ENCODE assay signal across 8 cellular contexts in genomic region chr20:33679758-33680485, GRCh38. TPM values are rescaled to one million over a fixed set of nuclear protein-coding genes. Genes with fewer than 3 reads are reported as not detected.
DNase-seq lines count a peak whose midpoint lies in the region; ATAC-seq and TF ChIP-seq lines count a peak whose summit lies in the region.

No MANE protein-coding gene starts in this region.

- no peak overlapping the region for H3K4me3 ChIP-seq in GM06990 (replicated peaks; ENCODE audit: low read depth, low read length)
- no peak overlapping the region for H3K4me3 ChIP-seq in KMS-11 (IDR thresholded peaks at IDR 0.05; ENCODE audit: insufficient read depth, low read depth, low read length)
- H3K4me3 ChIP-seq in coronary artery: no peak overlapping the region

- peaks cover 17% of the 10 kb centered on the region for H4K20me1 ChIP-seq in KMS-11 (ENCODE audit: insufficient read depth)

- peaks cover 49% of the 10 kb centered on the region for H3K79me2 ChIP-seq in KMS-11 (ENCODE audit: insufficient read depth, low read depth)

- TF ChIP-seq CTCF in GM06990 (IDR thresholded peaks at IDR 0.05; ENCODE audit: insufficient read depth, low read length, poor library complexity, severe bottlenecking) (no peak), KMS-11 (conservative IDR thresholded peaks at IDR 0.05; ENCODE audit: low read depth, low read length) (no peak), coronary artery (IDR thresholded peaks at IDR 0.05) (no peak)

- ATAC-seq in GM19438 (IDR thresholded peaks at IDR 0.05; ENCODE audit: low read depth, unreplicated experiment) (peak; percentile 69), HG03097 (IDR thresholded peaks at IDR 0.05; ENCODE audit: low FRiP score, unreplicated experiment) (no peak), GM21825 (IDR thresholded peaks at IDR 0.05; ENCODE audit: unreplicated experiment) (no peak), GM19395 (IDR thresholded peaks at IDR 0.05; ENCODE audit: unreplicated experiment) (no peak)

- DNase-seq in GM06990 (ENCODE audit: extremely low read depth, insufficient read length) (peak; percentile 78), coronary artery (ENCODE audit: low spot score) (no peak), posterior vena cava (ENCODE audit: low spot score) (no peak)

- H2AFZ ChIP-seq in KMS-11 (ENCODE audit: low read depth): no peak overlapping the region

- peaks cover 75% of the 10 kb centered on the region for H3K4me1 ChIP-seq in KMS-11 (ENCODE audit: low read depth, poor library complexity, severe bottlenecking)

- H3K9ac ChIP-seq in KMS-11: no peak overlapping the region

- H3K36me3 ChIP-seq in GM06990 (ENCODE audit: control insufficient read depth, insufficient read depth, low read length): peaks cover 4% of the 10 kb centered on the region; the same call in 1 of the 2 replicates
- H3K36me3 ChIP-seq in KMS-11 (ENCODE audit: insufficient read depth): peaks cover 11% of the 10 kb centered on the region

- H3K27me3 ChIP-seq in GM06990 (replicated peaks; ENCODE audit: control insufficient read depth, insufficient read depth, low read length) (no peaks in the 10 kb centered on the region), KMS-11 (ENCODE audit: insufficient read depth, low read depth) (no peaks in the 10 kb centered on the region)

- intact Hi-C loops in posterior vena cava (cut with DNase I): no loop called here

- H3K27ac ChIP-seq in KMS-11 (peak overlapping the region; percentile 31; the same call in 1 of the 2 replicates), coronary artery (peak overlapping the region; percentile 27 to 57)

- no peak overlapping the region; the same call in 1 of the 2 replicates for H3K4me2 ChIP-seq in KMS-11

RNA-seq across cellular contexts. Expression of gene NECAB3, which starts 5.7 kb away (rescaled TPM):
- 10 to 100 TPM; 25.5 to 36.6 TPM for total RNA-seq in posterior vena cava

RNA-seq across cellular contexts. Expression of gene E2F1, which starts 6.3 kb away (rescaled TPM):
- total RNA-seq in posterior vena cava: 1 to 10 TPM; 2.0 to 2.2 TPM

RNA-seq across cellular contexts. Expression of gene ACTL10, which starts 13.2 kb away (rescaled TPM):
- 1 to 10 TPM; 1.2 to 1.4 TPM for total RNA-seq in posterior vena cava

RNA-seq across cellular contexts. Expression of gene C20orf144, which starts 17.8 kb away (rescaled TPM):
- total RNA-seq in posterior vena cava: not detected

RNA-seq across cellular contexts. Expression of gene PXMP4, which starts 40.2 kb away (rescaled TPM):
- 1 to 10 TPM; 5.2 to 9.0 TPM for total RNA-seq in posterior vena cava
